In the genomic region with DNA sequence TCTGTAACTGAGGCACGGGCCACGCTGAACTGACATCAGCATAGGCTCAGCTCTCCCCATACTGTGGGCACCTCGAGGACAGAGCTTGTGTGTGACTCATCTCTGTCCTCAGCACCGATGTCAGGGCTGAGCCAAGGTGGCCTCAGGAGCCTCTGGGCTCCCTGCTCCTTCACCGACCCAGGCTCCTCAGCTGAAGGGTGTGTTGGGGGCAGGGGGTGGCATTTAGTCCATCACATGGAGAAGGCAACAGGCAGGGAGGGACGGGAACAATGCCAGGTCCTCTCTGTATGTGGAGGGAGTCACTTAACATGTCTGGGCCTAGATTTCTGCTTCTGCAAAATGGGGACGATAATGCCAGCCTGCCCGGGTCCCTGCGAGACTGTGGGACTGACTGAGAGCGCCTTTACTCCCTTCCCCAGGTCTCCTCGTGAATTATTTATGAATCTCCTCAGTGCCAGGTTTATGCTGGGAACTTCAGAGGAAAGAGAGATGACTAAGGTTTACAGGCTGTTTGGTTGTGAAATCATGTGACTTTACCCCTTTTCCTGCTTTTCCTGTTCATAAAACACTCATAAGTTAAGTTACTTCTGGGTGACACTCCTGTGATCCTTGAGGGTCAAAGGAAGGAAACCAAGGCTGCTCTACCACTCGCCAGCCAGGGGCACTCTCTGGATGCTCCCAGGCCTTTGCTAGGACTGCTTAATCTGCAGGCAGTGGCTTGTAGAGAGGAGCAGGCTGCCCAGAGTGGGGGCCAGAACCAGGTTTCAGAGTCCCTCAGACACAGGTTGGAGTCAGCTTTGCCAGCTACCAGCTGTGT, we compare ENCODE assay signal across 9 cellular contexts. TPM values are rescaled to one million over a fixed set of nuclear protein-coding genes. Genes with fewer than 3 reads are reported as not detected.
DNase-seq lines count a peak whose midpoint lies in the region; ATAC-seq and TF ChIP-seq lines count a peak whose summit lies in the region.
"Had no signal": no experiment of that assay in that cellular context is flagged by ENCODE, and none has a peak within 500 bp of the region (broad histone marks: within the 10 kb centered on the region; RNA-seq: fewer than 3 reads in every experiment).

No MANE protein-coding gene starts in this region.

- no peak overlapping the region for H3K9ac ChIP-seq in SK-N-MC (ENCODE audit: insufficient read length)

- peak overlapping the region; percentile 23; the same call in 1 of the 2 replicates for H3K27ac ChIP-seq in SK-N-MC
- H3K27ac ChIP-seq in gastroesophageal sphincter, result no peak overlapping the region
- peak overlapping the region; percentile 33 to 85 (median 68) for H3K27ac ChIP-seq in stomach
- H3K27ac ChIP-seq in ovary, result no peak overlapping the region

- WGBS in gastroesophageal sphincter (ENCODE audit: low coverage in 1 of 2), 2 donors, result 20 to 87% methylated on average over 1 to 5 of the region's 12 CpGs
- 37 to 48% (median 48%) methylated on average over 12 of the region's 12 CpGs for WGBS in stomach, 5 donors
- 69 to 77% (median 69%) methylated on average over 12 of the region's 12 CpGs for WGBS in ovary, 3 donors

- H3K36me3 ChIP-seq in SK-N-MC (ENCODE audit: insufficient read depth, low read length), result no peaks in the 10 kb centered on the region
- no peaks in the 10 kb centered on the region for H3K36me3 ChIP-seq in gastroesophageal sphincter
- H3K36me3 ChIP-seq in stomach, result peaks cover 0 to 27% (median 15%) of the 10 kb centered on the region in 4 donors
- H3K36me3 ChIP-seq in ovary, result no peaks in the 10 kb centered on the region

- no peaks in the 10 kb centered on the region for H3K27me3 ChIP-seq in gastroesophageal sphincter
- H3K27me3 ChIP-seq in stomach, result no peaks in the 10 kb centered on the region
- H3K27me3 ChIP-seq in ovary, result no peaks in the 10 kb centered on the region

- TF ChIP-seq EP300 in gastroesophageal sphincter (IDR thresholded peaks at IDR 0.05), result no peak
- no peak for TF ChIP-seq EP300 in stomach (IDR thresholded peaks at IDR 0.05)
- no peak for TF ChIP-seq EP300 in ovary (IDR thresholded peaks at IDR 0.05)

- H3K4me1 ChIP-seq in gastroesophageal sphincter (peaks cover 0 to 10% (median 0%) of the 10 kb centered on the region in 3 donors), stomach (peaks cover 15 to 30% (median 23%) of the 10 kb centered on the region in 4 donors), ovary (ENCODE audit: insufficient read depth) (no peaks in the 10 kb centered on the region)

- H3K4me3 ChIP-seq in SK-N-MC (no peak overlapping the region), gastroesophageal sphincter (no peak overlapping the region), stomach (no peak overlapping the region), ovary (no peak overlapping the region)

- intact Hi-C loops in stomach (cut with DNase I; ENCODE audit: low total_unique reads), result no loop called here
- intact Hi-C loops in ovary (cut with DNase I), result no loop called here

- no peak for TF ChIP-seq POLR2A in gastroesophageal sphincter (IDR thresholded peaks at IDR 0.05)
- TF ChIP-seq POLR2A in stomach (IDR thresholded peaks at IDR 0.05), result no peak
- no peak for TF ChIP-seq POLR2A in ovary (IDR thresholded peaks at IDR 0.05)

- DNase-seq in H4 (ENCODE audit: low spot score) (peak; percentile 77), SK-N-MC (ENCODE audit: low read depth, low spot score) (peak; percentile 35), stomach (no peak), NCI-H748 (lab: John Stamatoyannopoulos, UW; ENCODE audit: unreplicated experiment) (no peak), ovary (no peak)
- DNase-seq: amygdala; stimulated activated CD4-positive, alpha-beta T cell treated with anti-CD3 and anti-CD28 coated beads, Interleukin-12 subunit alpha, Interleukin-12 subunit beta, amount 100 ng/mL, for 4 hours had no signal

- TF ChIP-seq CTCF in gastroesophageal sphincter (IDR thresholded peaks at IDR 0.05) (no peak), stomach (IDR thresholded peaks at IDR 0.05) (no peak), ovary (IDR thresholded peaks at IDR 0.05) (no peak)

- H3K9me3 ChIP-seq in SK-N-MC (ENCODE audit: low read depth, low read length) (no peaks in the 10 kb centered on the region), gastroesophageal sphincter (no peaks in the 10 kb centered on the region), stomach (no peaks in the 10 kb centered on the region), ovary (no peaks in the 10 kb centered on the region)

- ATAC-seq in gastroesophageal sphincter (peak; percentile 29), GM21528 (IDR thresholded peaks at IDR 0.05; ENCODE audit: low FRiP score, unreplicated experiment) (no peak)

RNA-seq across cellular contexts. Expression of a gene that starts 16.2 kb away (rescaled TPM):
- 0.83 and 3.5 TPM in 2 replicates for total RNA-seq in H4 (2014; rRNA removed; shearing (Covaris generic))
- 1 to 10 TPM in 1 of 4 donors, under 1 TPM in 3; 0.40 to 9.6 (median 0.70) TPM for total RNA-seq in gastroesophageal sphincter
- 100 to 1,000 TPM in 1 of 5 donors, 10 to 100 TPM in 4; 19.3 to 159 (median 33.6) TPM for total RNA-seq in stomach
- 10 to 100 TPM in 2 of 3 donors, 1 to 10 TPM in 1; 8.3 to 59.3 (median 21.6) TPM for polyA plus RNA-seq in stomach
- 10 to 100 TPM in 1 of 7 donors, 1 to 10 TPM in 1, under 1 TPM in 5; 0.28 to 10.7 (median 0.62) TPM for total RNA-seq in ovary
- polyA plus RNA-seq in ovary, result 1 to 10 TPM in 1 of 2 donors, under 1 TPM in 1; 0.47 to 1.2 TPM

Comparison
In these comparisons a context has a peak if more than half of its experiments do, and no peak if none do; other contexts are left out.
1. DNase-seq: peak in H4 (single experiment) and SK-N-MC (single experiment); none in stomach (single experiment), NCI-H748 (single experiment) and ovary (0 of 5).
2. H3K27ac ChIP-seq: peak in SK-N-MC (single experiment) and stomach (5 of 5); none in gastroesophageal sphincter (0 of 4) and ovary (0 of 2).